35 cellular contexts compared by ENCODE assay signal in genomic region chr3:4047343-4047742, GRCh38.
"Had no signal": no experiment of that assay in that cellular context is flagged by ENCODE, and none has a peak within 500 bp of the region (broad histone marks: within the 10 kb centered on the region; RNA-seq: fewer than 3 reads in every experiment).

No MANE protein-coding gene starts in this region.

- H3K9me3 ChIP-seq: adrenal gland, ascending aorta, body of pancreas, breast epithelium had no signal

- H3K4me3 ChIP-seq: adrenal gland, ascending aorta, body of pancreas, breast epithelium, cardiac muscle cell had no signal

- ATAC-seq: activated naive CD4-positive, alpha-beta T cell treated with anti-CD3 and anti-CD28 coated beads, Interleukin-2, amount 50 U/mL, for 72 hours; activated naive CD8-positive, alpha-beta T cell treated with anti-CD3 and anti-CD28 coated beads, Interleukin-2, amount 50 U/mL, for 24 hours; activated T-cell treated with anti-CD3 and anti-CD28 coated beads, Interleukin-2, amount 50 U/mL, for 4 hours; activated T-cell treated with anti-CD3 and anti-CD28 coated beads, Interleukin-2, amount 50 U/mL, for 72 hours; activated T-helper 17 cell treated with anti-CD3 and anti-CD28 coated beads, Interleukin-2, amount 50 U/mL, for 72 hours; body of pancreas had no signal

- H3K36me3 ChIP-seq: adrenal gland, ascending aorta, brain microvascular endothelial cell, breast epithelium, cardiac muscle cell had no signal

- FAIRE-seq: astrocyte, bronchial epithelial cell had no signal

- H3K27me3 ChIP-seq: adrenal gland, ascending aorta, body of pancreas, brain microvascular endothelial cell, breast epithelium, cardiac muscle cell had no signal

- H3K27ac ChIP-seq: adrenal gland, ascending aorta, body of pancreas, brain microvascular endothelial cell, breast epithelium, cardiac muscle cell had no signal

- H3K4me1 ChIP-seq: adrenal gland, ascending aorta, body of pancreas, breast epithelium had no signal

- DNase-seq: activated effector memory CD4-positive, alpha-beta T cell treated with anti-CD3 and anti-CD28 coated beads, Interleukin-2, amount 50 U/mL, for 16 hours; activated effector memory CD4-positive, alpha-beta T cell treated with Interleukin-2 at 50 U/mL for 16 hours; activated gamma-delta T cell; activated gamma-delta T cell treated with Interleukin-2 at 50 U/mL for 16 hours; activated naive CD4-positive, alpha-beta T cell; activated naive CD4-positive, alpha-beta T cell treated with anti-CD3 and anti-CD28 coated beads for 36 hours; activated naive CD4-positive, alpha-beta T cell treated with anti-CD3 and anti-CD28 coated beads, Interleukin-2, amount 10 ng/mL, durations not matched to agents 7 days and 5 days; activated naive CD4-positive, alpha-beta T cell treated with anti-CD3 and anti-CD28 coated beads, Interleukin-2, amount 50 U/mL, for 16 hours; activated naive CD4-positive, alpha-beta T cell treated with Interleukin-2 at 50 U/mL for 16 hours; activated naive CD8-positive, alpha-beta T cell treated with anti-CD3 and anti-CD28 coated beads for 36 hours; activated naive CD8-positive, alpha-beta T cell treated with anti-CD3 and anti-CD28 coated beads, Interleukin-2, amount 10 ng/mL, durations not matched to agents 7 days and 5 days; activated naive CD8-positive, alpha-beta T cell treated with anti-CD3 and anti-CD28 coated beads, Interleukin-2, amount 50 U/mL, for 24 hours; activated T-cell treated with anti-CD3 and anti-CD28 coated beads for 4 hours; activated T-cell treated with anti-CD3 and anti-CD28 coated beads, Interleukin-2, amount 50 U/mL, for 1 hour; activated T-cell treated with anti-CD3 and anti-CD28 coated beads, Interleukin-2, amount 50 U/mL, for 24 hours; activated T-cell treated with anti-CD3 and anti-CD28 coated beads, Interleukin-2, amount 50 U/mL, for 4 hours; activated T-cell treated with anti-CD3 and anti-CD28 coated beads, Interleukin-2, amount 50 U/mL, for 48 hours; activated T-cell treated with anti-CD3 and anti-CD28 coated beads, Interleukin-2, amount 50 U/mL, for 72 hours; adrenal gland; amniotic stem cell; amygdala; anterior cingulate cortex; aorta; body of pancreas; brain microvascular endothelial cell; caudate nucleus; central memory CD4-positive, alpha-beta T cell; cerebellar nuclear complex had no signal
